8 cellular contexts compared by ENCODE assay signal in genomic region chr17:78013683-78014467, GRCh38. TPM values are rescaled to one million over a fixed set of nuclear protein-coding genes. Genes with fewer than 3 reads are reported as not detected.
DNase-seq lines count a peak whose midpoint lies in the region; ATAC-seq and TF ChIP-seq lines count a peak whose summit lies in the region.

No MANE protein-coding gene starts in this region.

- DNase-seq in ELR (ENCODE audit: low read depth) (peak; percentile 76), M059J (ENCODE audit: low read depth) (peak; percentile 70), SHP77 treated with DMSO at 0.1 percent for 48 hours (lab: John Stamatoyannopoulos, UW) (peak; percentile 59), amniotic stem cell (lab: John Stamatoyannopoulos, UW) (peak; percentile 53), right atrium auricular region (ENCODE audit: low spot score) (peak; percentile 74), gastrocnemius medialis (peak in 1 of 2 donors; percentile 43)

- H3K4me3 ChIP-seq in right atrium auricular region (no peak overlapping the region), gastrocnemius medialis (no peak overlapping the region)

- peaks cover 0 to 8% of the 10 kb centered on the region in 2 donors for H3K4me1 ChIP-seq in right atrium auricular region
- H3K4me1 ChIP-seq in gastrocnemius medialis = peaks cover 0 to 7% of the 10 kb centered on the region in 2 donors

- H3K9me3 ChIP-seq in right atrium auricular region (no peaks in the 10 kb centered on the region), gastrocnemius medialis (no peaks in the 10 kb centered on the region)

- intact Hi-C loops in gastrocnemius medialis (cut with DNase I; ENCODE audit: low total_unique reads) = loop anchor here (1.0 to 5.0 kb wide), 5 partner anchors 57 to 472 kb away; partner anchors contain the start of gene TNRC6C

- H3K36me3 ChIP-seq in right atrium auricular region (peaks cover 15% of the 10 kb centered on the region), gastrocnemius medialis (no peaks in the 10 kb centered on the region)

- no peak for TF ChIP-seq POLR2A in gastrocnemius medialis (IDR thresholded peaks at IDR 0.05)

- in situ Hi-C loops in gastrocnemius medialis (cut with MboI; ENCODE audit: low sequenced_read_pairs in 4 of 4) = loop anchor here in 3 of 4 donors (5.0 to 25.0 kb wide), 5 partner anchors 249 to 472 kb away; no protein-coding TSS in a partner anchor

- no peak overlapping the region for H3K27ac ChIP-seq in right atrium auricular region
- H3K27ac ChIP-seq in gastrocnemius medialis = peak overlapping the region in 1 of 4 donors; percentile 0

- H3K27me3 ChIP-seq in right atrium auricular region = no peaks in the 10 kb centered on the region
- no peaks in the 10 kb centered on the region for H3K27me3 ChIP-seq in gastrocnemius medialis

- peak; percentile 49 to 91 for TF ChIP-seq CTCF in right atrium auricular region (IDR thresholded peaks at IDR 0.05)
- TF ChIP-seq CTCF in gastrocnemius medialis (IDR thresholded peaks at IDR 0.05 in 4 of 5, conservative IDR thresholded peaks at IDR 0.05 in 1 of 5) = peak; percentile 68 to 83 (median 76)

- ATAC-seq in gastrocnemius medialis (peak; percentile 73 to 80), GM21786 (IDR thresholded peaks at IDR 0.05; ENCODE audit: unreplicated experiment) (no peak), HG03460 (IDR thresholded peaks at IDR 0.05; ENCODE audit: unreplicated experiment) (no peak)

RNA-seq across cellular contexts. Expression of gene TNRC6C, which starts 55.4 kb away (rescaled TPM):
- 2.8 and 3.2 TPM in 2 replicates for total RNA-seq in M059J (2014; rRNA removed; shearing (Covaris generic))
- total RNA-seq in right atrium auricular region = 10 to 100 TPM in 1 of 2 donors, 1 to 10 TPM in 1; 8.7 to 13.0 TPM
- 1 to 10 TPM; 4.7 to 9.0 (median 7.6) TPM for total RNA-seq in gastrocnemius medialis

Comparison
In these comparisons a context has a peak if more than half of its experiments do, and no peak if none do; other contexts are left out.
1. ATAC-seq: peak in gastrocnemius medialis (2 of 2); none in GM21786 (single experiment) and HG03460 (single experiment).